ENCODE assay signal across 15 cellular contexts in the genomic region with DNA sequence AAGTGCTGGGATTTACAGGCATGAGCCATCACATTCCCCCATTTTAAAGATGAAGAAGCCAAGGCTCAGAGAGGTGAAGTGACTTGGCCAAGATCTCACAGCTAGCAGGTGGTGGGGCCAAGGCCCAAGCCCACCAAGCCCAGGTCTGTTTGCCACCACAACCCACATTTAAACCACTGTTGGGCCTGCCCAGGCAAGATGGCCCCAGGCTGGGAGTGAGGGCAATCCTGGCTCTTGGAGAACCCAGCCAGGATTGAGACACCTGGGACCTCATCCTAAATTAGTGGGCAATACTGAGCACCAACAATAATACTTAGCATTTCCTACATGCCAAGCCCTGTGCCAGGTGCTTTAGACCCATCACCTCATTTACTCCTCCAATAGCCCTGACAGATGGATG. TPM values are rescaled to one million over a fixed set of nuclear protein-coding genes. Genes with fewer than 3 reads are reported as not detected.
DNase-seq lines count a peak whose midpoint lies in the region; ATAC-seq, FAIRE-seq and TF ChIP-seq lines count a peak whose summit lies in the region.
"Had no signal": no experiment of that assay in that cellular context is flagged by ENCODE, and none has a peak within 500 bp of the region (broad histone marks: within the 10 kb centered on the region; RNA-seq: fewer than 3 reads in every experiment).

No MANE protein-coding gene starts in this region.

- CTCF ChIA-PET in H1 (lab: Charles Lee; ENCODE audit: partially characterized antibody), result interaction anchor here (1.0 to 9.3 kb wide), 7 partner anchors 8 to 73 kb away, joined by 3 to 92 read pairs (median 7); partner anchors contain the start of gene IGDCC3
- CTCF ChIA-PET in HepG2 (lab: Yijun Ruan, JAX; ENCODE audit: low intra/inter-chr PET ratio, low total read pairs), result no interaction called here

- H2BK5ac ChIP-seq in H1 (ENCODE audit: low read depth, low read length), result no peak overlapping the region

- H3K14ac ChIP-seq in H1 (ENCODE audit: insufficient read length), result no peak overlapping the region

- H2AFZ ChIP-seq in H1 (ENCODE audit: low read length) (no peak overlapping the region), HepG2 (ENCODE audit: low read length) (no peak overlapping the region)

- POLR2A ChIA-PET in H1 (lab: Charles Lee; ENCODE audit: partially characterized antibody) (interaction anchor here (1.9 to 9.2 kb wide), 4 partner anchors 7 to 67 kb away, joined by 6 to 59 read pairs (median 40); partner anchors contain the start of genes IGDCC3 and RNU5B-1), HepG2 (lab: Yijun Ruan, JAX) (interaction anchor here (1.3 kb wide), 1 partner anchor 45 kb away, joined by 3 read pairs; no protein-coding TSS in a partner anchor)
- POLR2A ChIA-PET in naive thymus-derived CD8-positive, alpha-beta T cell (lab: Charles Lee), result no interaction called here

- no peak for ATAC-seq in HepG2
- ATAC-seq in naive thymus-derived CD8-positive, alpha-beta T cell, result no peak

- peaks cover 57% of the 10 kb centered on the region for H3K4me1 Mint-ChIP-seq in type B pancreatic cell (ENCODE audit: unreplicated experiment)
- peaks cover 0 to 8% (median 2%) of the 10 kb centered on the region in 4 donors for H3K4me1 Mint-ChIP-seq in naive thymus-derived CD8-positive, alpha-beta T cell

- no peak overlapping the region for H3K27ac Mint-ChIP-seq in type B pancreatic cell
- H3K27ac Mint-ChIP-seq in naive thymus-derived CD8-positive, alpha-beta T cell, result no peak overlapping the region
- H3K27ac Mint-ChIP-seq: CD8-positive, alpha-beta memory T cell had no signal

- H3K4me2 ChIP-seq in H1 (ENCODE audit: insufficient read depth in 1 of 2, low read depth in 2 of 2, low read length in 2 of 2), result no peak overlapping the region
- H3K4me2 ChIP-seq in HepG2 (ENCODE audit: low read depth, low read length), result no peak overlapping the region

- H3K9me3 ChIP-seq in H1 (ENCODE audit: insufficient read depth in 2 of 2, low read depth in 1 of 2, low read length in 1 of 2) (no peaks in the 10 kb centered on the region), HepG2 (ENCODE audit: low read length) (no peaks in the 10 kb centered on the region), spleen (no peaks in the 10 kb centered on the region)
- H3K9me3 ChIP-seq: BLaER1 had no signal

- intact Hi-C loops in HepG2 (cut with micrococcal nuclease; ENCODE audit: unreplicated experiment) (no loop called here), spleen (cut with DNase I; ENCODE audit: low total_unique reads) (no loop called here)

- H2AK5ac ChIP-seq in H1 (ENCODE audit: low read depth, low read length), result no peak overlapping the region

- no peak overlapping the region for H4K8ac ChIP-seq in H1 (ENCODE audit: extremely low read depth, insufficient read depth, low read length)

- no peaks in the 10 kb centered on the region for H3K9me3 Mint-ChIP-seq in type B pancreatic cell
- no peaks in the 10 kb centered on the region for H3K9me3 Mint-ChIP-seq in naive thymus-derived CD8-positive, alpha-beta T cell
- H3K9me3 Mint-ChIP-seq: CD8-positive, alpha-beta memory T cell had no signal

- no peak overlapping the region for H3K4me3 ChIP-seq in H1 (ENCODE audit: extremely low read depth in 1 of 4, insufficient read depth in 2 of 4, low read depth in 3 of 4, low read length in 4 of 4)
- H3K4me3 ChIP-seq in HepG2 (replicated peaks in 1 of 3; ENCODE audit: insufficient read depth in 1 of 3, low read depth in 2 of 3, low read length in 3 of 3), result no peak overlapping the region
- H3K4me3 ChIP-seq in spleen, result no peak overlapping the region
- H3K4me3 ChIP-seq: BLaER1 had no signal

- TF ChIP-seq CTCF in H1 (IDR thresholded peaks at IDR 0.05; ENCODE audit: control extremely low read depth in 1 of 3, insufficient read depth in 1 of 3, low read depth in 1 of 3, low read length in 3 of 3) (no peak), HepG2 (CRISPR knock-in tag; IDR thresholded peaks at IDR 0.05) (no peak), spleen (IDR thresholded peaks at IDR 0.05 in 8 of 11, conservative IDR thresholded peaks at IDR 0.05 in 3 of 11) (no peak), type B pancreatic cell (conservative IDR thresholded peaks at IDR 0.05) (no peak)

- peaks cover 0 to 4% of the 10 kb centered on the region in 2 experiments for H4K20me1 ChIP-seq in H1 (replicated peaks in 1 of 2; ENCODE audit: control insufficient read depth in 1 of 2, insufficient read depth in 2 of 2, low read length in 2 of 2)
- no peaks in the 10 kb centered on the region for H4K20me1 ChIP-seq in HepG2 (ENCODE audit: insufficient read depth, low read length)

- H3K18ac ChIP-seq in H1 (ENCODE audit: extremely low read depth, low read length), result no peak overlapping the region

- H3K27me3 Mint-ChIP-seq in type B pancreatic cell, result peaks cover 5% of the 10 kb centered on the region
- H3K27me3 Mint-ChIP-seq in naive thymus-derived CD8-positive, alpha-beta T cell, result peaks cover 18 to 33% (median 27%) of the 10 kb centered on the region in 5 donors

- TF ChIP-seq POLR2A in H1 (IDR thresholded peaks at IDR 0.05; ENCODE audit: control extremely low read depth in 1 of 2, low read depth in 2 of 2, low read length in 2 of 2) (no peak), HepG2 (IDR thresholded peaks at IDR 0.05; ENCODE audit: insufficient read depth in 1 of 2, low read depth in 2 of 2, low read length in 2 of 2) (no peak), spleen (IDR thresholded peaks at IDR 0.05) (no peak)

- H3K36me3 ChIP-seq in H1 (ENCODE audit: control insufficient read depth in 2 of 4, insufficient read depth in 4 of 4, low read length in 3 of 4) (peaks cover 0 to 14% (median 5%) of the 10 kb centered on the region in 4 experiments; a peak in 4 of 8 replicates), HepG2 (replicated peaks in 1 of 2; ENCODE audit: control insufficient read depth in 1 of 2, insufficient read depth in 2 of 2, low read length in 2 of 2) (peaks cover 14 to 48% of the 10 kb centered on the region in 2 experiments; a peak in 4 of 5 replicates), spleen (no peaks in the 10 kb centered on the region)
- H3K36me3 ChIP-seq: BLaER1 had no signal

- no peak overlapping the region for H4K5ac ChIP-seq in H1 (ENCODE audit: insufficient read length, low read depth, low read length)

- 0 out of 2 replicates have a peak overlapping the region, but pooled peaks have one; percentile 36 for H2BK20ac ChIP-seq in H1 (ENCODE audit: low read length)

- H3K56ac ChIP-seq in H1 (replicated peaks; ENCODE audit: insufficient read length, low read depth, low read length), result no peak overlapping the region

- H3K27ac ChIP-seq in H1 (ENCODE audit: low read depth, low read length) (no peak overlapping the region), HepG2 (ENCODE audit: extremely low read length, insufficient read depth, low read length) (no peak overlapping the region), spleen (no peak overlapping the region)
- H3K27ac ChIP-seq: BLaER1 had no signal

- H2BK120ac ChIP-seq in H1 (replicated peaks; ENCODE audit: low read depth, low read length), result no peak overlapping the region

- no peak overlapping the region for H4K91ac ChIP-seq in H1 (replicated peaks; ENCODE audit: insufficient read length, low read length)

- peaks cover 16% of the 10 kb centered on the region for H3K36me3 Mint-ChIP-seq in type B pancreatic cell
- no peaks in the 10 kb centered on the region for H3K36me3 Mint-ChIP-seq in naive thymus-derived CD8-positive, alpha-beta T cell
- H3K36me3 Mint-ChIP-seq: CD8-positive, alpha-beta memory T cell had no signal

- H3K4ac ChIP-seq in H1 (replicated peaks; ENCODE audit: insufficient read length, low read depth, low read length), result no peak overlapping the region

- no peak overlapping the region for H3K23ac ChIP-seq in H1 (ENCODE audit: insufficient read length)

- peaks cover 0 to 16% of the 10 kb centered on the region in 2 experiments; a peak in 1 of 4 replicates for H3K79me2 ChIP-seq in H1 (ENCODE audit: control insufficient read depth in 1 of 2, insufficient read depth in 2 of 2, low read length in 2 of 2)
- peaks cover 48% of the 10 kb centered on the region for H3K79me2 ChIP-seq in HepG2 (ENCODE audit: insufficient read depth, low read length)

- in situ Hi-C loops in HepG2 (cut with HindIII; ENCODE audit: extremely low pct_ligation_motif_present, low pct_unique_long_range_greater_than_20kb), result no loop called here

- H3K27me3 ChIP-seq in H1 (replicated peaks in 1 of 4; ENCODE audit: control insufficient read depth in 3 of 4, extremely low read depth in 1 of 4, insufficient read depth in 3 of 4, low read length in 3 of 4), result peaks cover 0 to 8% (median 4%) of the 10 kb centered on the region in 4 experiments; a peak in 5 of 7 replicates
- H3K27me3 ChIP-seq in HepG2 (ENCODE audit: control insufficient read depth in 1 of 2, insufficient read depth in 2 of 2, low read length in 2 of 2), result no peaks in the 10 kb centered on the region
- H3K27me3 ChIP-seq in spleen (replicated peaks in 1 of 7), result peaks cover 0 to 50% (median 15%) of the 10 kb centered on the region in 7 donors

- H2BK15ac ChIP-seq in H1 (ENCODE audit: low read length), result peak overlapping the region; percentile 47; the same call in 1 of the 2 replicates

- peak; percentile 8 for DNase-seq in activated effector memory CD4-positive, alpha-beta T cell treated with anti-CD3 and anti-CD28 coated beads, Interleukin-2, amount 50 U/mL, for 16 hours
- DNase-seq in activated effector memory CD4-positive, alpha-beta T cell treated with Interleukin-2 at 50 U/mL for 16 hours, result no peak
- DNase-seq in H1 (ENCODE audit: low read depth in 1 of 2, low spot score in 2 of 2) (no peak), HepG2 (ENCODE audit: low spot score) (no peak), spleen (peak; percentile 18), type B pancreatic cell (ENCODE audit: extremely low spot score, unreplicated experiment) (no peak), germinal center (ENCODE audit: low spot score) (no peak)
- DNase-seq in naive thymus-derived CD8-positive, alpha-beta T cell, result no peak
- DNase-seq: 8988T; AML-193; CD8-positive, alpha-beta memory T cell; DMS 273 treated with DMSO at 0.1 percent for 48 hours had no signal

- H3K79me1 ChIP-seq in H1 (ENCODE audit: low read depth, low read length), result no peaks in the 10 kb centered on the region; the same call in 1 of the 2 replicates

- TF ChIP-seq RAD21 in H1 (IDR thresholded peaks at IDR 0.05 in 1 of 2, conservative IDR thresholded peaks at IDR 0.05 in 1 of 2; ENCODE audit: low read depth in 2 of 2, low read length in 2 of 2) (no peak), HepG2 (CRISPR knock-in tag; IDR thresholded peaks at IDR 0.05) (no peak)

- FAIRE-seq in H1 (lab: Jason Lieb, UNC), result no peak
- FAIRE-seq in HepG2 (lab: Jason Lieb, UNC), result no peak
- FAIRE-seq: H54 had no signal

- H3K4me3 Mint-ChIP-seq in type B pancreatic cell, result no peak overlapping the region
- H3K4me3 Mint-ChIP-seq in naive thymus-derived CD8-positive, alpha-beta T cell, result no peak overlapping the region
- H3K4me3 Mint-ChIP-seq: CD8-positive, alpha-beta memory T cell had no signal

- no TSS peak for BruUV-seq in HepG2 (replicated peaks; lab: Mats Ljungman, UMichigan)

- H2BK12ac ChIP-seq in H1 (ENCODE audit: low read depth, low read length), result no peak overlapping the region

- TF ChIP-seq EP300 in H1 (IDR thresholded peaks at IDR 0.05; ENCODE audit: borderline replicate concordance in 1 of 2, low read depth in 2 of 2, low read length in 2 of 2) (no peak), HepG2 (IDR thresholded peaks at IDR 0.05; ENCODE audit: low read depth in 2 of 2, low read length in 2 of 2) (no peak), HepG2 (CRISPR knock-in tag; IDR thresholded peaks at IDR 0.05; ENCODE audit: borderline replicate concordance) (no peak)

- H3K9ac ChIP-seq in H1 (replicated peaks in 1 of 4; ENCODE audit: extremely low read depth in 1 of 4, low read depth in 3 of 4, low read length in 3 of 4), result no peak overlapping the region; a peak in 1 of 7 replicates
- H3K9ac ChIP-seq in HepG2 (ENCODE audit: insufficient read depth, low read depth, low read length), result no peak overlapping the region
- H3K9ac ChIP-seq: BLaER1 had no signal

- no peaks in the 10 kb centered on the region; the same call in 1 of the 2 replicates for H3K23me2 ChIP-seq in H1 (ENCODE audit: low read depth, low read length)

- H3K4me1 ChIP-seq in H1 (replicated peaks in 1 of 4; ENCODE audit: control insufficient read depth in 3 of 4, insufficient read depth in 4 of 4, low read length in 3 of 4) (peaks cover 20 to 40% (median 33%) of the 10 kb centered on the region in 4 experiments), HepG2 (ENCODE audit: insufficient read depth, low read length) (peaks cover 88% of the 10 kb centered on the region), spleen (peaks cover 0 to under 1% (median 0%) of the 10 kb centered on the region in 6 donors)

RNA-seq across cellular contexts. Expression of gene IGDCC3, which starts 6.9 kb away (rescaled TPM):
- total RNA-seq in H1 (2021; fragmentation: NEBNext Ultra II Directional; extraction: Animal tissue kit (Norgen Biotek cat#: 25700)), result 45.7 and 45.9 TPM in 2 replicates
- polyA plus RNA-seq in H1 (2011; rRNA removed), result 26.8 and 42.3 TPM in 2 replicates
- 23.3 TPM for polyA plus RNA-seq in H1 (2011; cell fraction: cytosol; rRNA removed)
- polyA plus RNA-seq in H1 (2011; cell fraction: nucleus; rRNA removed), result 49.4 TPM
- polyA plus RNA-seq in H1 (2012, experiment 1 of 2), result 26.5 to 37.1 TPM (median 35.2 TPM) in 4 replicates
- 29.5 TPM for polyA plus RNA-seq in H1 (2012, experiment 2 of 2)
- 57.5 TPM for polyA plus RNA-seq in H1 (2013, experiment 1 of 2)
- 60.3 TPM for polyA plus RNA-seq in H1 (2013, experiment 2 of 2)
- 22.4 and 28.5 TPM in 2 replicates for polyA minus RNA-seq in H1 (2011; rRNA and poly(A)+ RNA removed)
- 26.4 TPM for polyA minus RNA-seq in H1 (2011; cell fraction: cytosol; rRNA and poly(A)+ RNA removed)
- 23.6 TPM for polyA minus RNA-seq in H1 (2011; cell fraction: nucleus; rRNA and poly(A)+ RNA removed)
- total RNA-seq in HepG2 (2016; rRNA removed; fragmentation: Illumina TruSeq; extraction: Trizol), result 31.2 and 51.8 TPM in 2 replicates
- total RNA-seq in HepG2 (2016; cell fraction: cytosol; rRNA removed; fragmentation: Illumina TruSeq; extraction: Trizol; ENCODE audit: low read depth), result 9.5 and 9.8 TPM in 2 replicates
- total RNA-seq in HepG2 (2016; cell fraction: insoluble cytoplasmic fraction; rRNA removed; fragmentation: Illumina TruSeq; extraction: Trizol), result 29.4 and 52.8 TPM in 2 replicates
- 40.5 and 40.6 TPM in 2 replicates for total RNA-seq in HepG2 (2016; cell fraction: membrane; rRNA removed; fragmentation: Illumina TruSeq; extraction: Trizol)
- 59.8 and 72.1 TPM in 2 replicates for total RNA-seq in HepG2 (2016; cell fraction: nucleus; rRNA removed; fragmentation: Illumina TruSeq; extraction: Trizol)
- 30.1 and 35.7 TPM in 2 replicates for polyA plus RNA-seq in HepG2 (2011; rRNA removed)
- polyA plus RNA-seq in HepG2 (2011; cell fraction: cytosol; rRNA removed), result 21.8 and 38.4 TPM in 2 replicates
- polyA plus RNA-seq in HepG2 (2011; cell fraction: nucleus; rRNA removed), result 46.7 and 64.4 TPM in 2 replicates
- 27.1 and 28.5 TPM in 2 replicates for polyA plus RNA-seq in HepG2 (2012)
- polyA plus RNA-seq in HepG2 (2016; cell fraction: cytosol; fragmentation: Illumina TruSeq; extraction: Trizol; ENCODE audit: low read depth), result 14.9 and 15.4 TPM in 2 replicates
- polyA plus RNA-seq in HepG2 (2016; cell fraction: insoluble cytoplasmic fraction; fragmentation: Illumina TruSeq; extraction: Trizol; ENCODE audit: low read depth), result 40.4 and 49.0 TPM in 2 replicates
- 39.5 and 45.0 TPM in 2 replicates for polyA plus RNA-seq in HepG2 (2016; cell fraction: membrane; fragmentation: Illumina TruSeq; extraction: Trizol; ENCODE audit: low read depth)
- polyA plus RNA-seq in HepG2 (2016; cell fraction: nucleus; fragmentation: Illumina TruSeq; extraction: Trizol; ENCODE audit: insufficient read depth, low read depth), result 130 and 131 TPM in 2 replicates
- 0.07 and 131 TPM in 2 replicates for polyA minus RNA-seq in HepG2 (2011; rRNA and poly(A)+ RNA removed; ENCODE audit: low replicate concordance)
- polyA minus RNA-seq in HepG2 (2011; cell fraction: cytosol; rRNA and poly(A)+ RNA removed), result 57.3 and 61.0 TPM in 2 replicates
- polyA minus RNA-seq in HepG2 (2011; cell fraction: nucleus; rRNA and poly(A)+ RNA removed), result 23.1 and 27.6 TPM in 2 replicates
- under 1 TPM in 1 of 7 donors, not detected in 6; 0.34 TPM for total RNA-seq in spleen
- under 1 TPM in 2 of 3 donors, not detected in 1; 0.03 TPM for polyA plus RNA-seq in spleen
- total RNA-seq in type B pancreatic cell (ENCODE audit: low replicate concordance), result 18.8 and 169 TPM in 2 replicates
- total RNA-seq in naive thymus-derived CD8-positive, alpha-beta T cell, result not detected
- not detected for polyA plus RNA-seq in naive thymus-derived CD8-positive, alpha-beta T cell
- total RNA-seq: CD8-positive, alpha-beta memory T cell; Daoy had no signal
- polyA plus RNA-seq: CD8-positive, alpha-beta memory T cell had no signal

RNA-seq across cellular contexts. Expression of gene IGDCC4, which starts 51.9 kb away (rescaled TPM):
- total RNA-seq in H1 (2021; fragmentation: NEBNext Ultra II Directional; extraction: Animal tissue kit (Norgen Biotek cat#: 25700)), result 7.7 and 7.8 TPM in 2 replicates
- polyA plus RNA-seq in H1 (2011; rRNA removed), result 10.3 and 12.7 TPM in 2 replicates
- polyA plus RNA-seq in H1 (2011; cell fraction: cytosol; rRNA removed), result 11.8 TPM
- polyA plus RNA-seq in H1 (2011; cell fraction: nucleus; rRNA removed), result 32.6 TPM
- polyA plus RNA-seq in H1 (2012, experiment 1 of 2), result 9.5 to 12.6 TPM (median 11.6 TPM) in 4 replicates
- 4.2 TPM for polyA plus RNA-seq in H1 (2012, experiment 2 of 2)
- 4.7 TPM for polyA plus RNA-seq in H1 (2013, experiment 1 of 2)
- 4.3 TPM for polyA plus RNA-seq in H1 (2013, experiment 2 of 2)
- 11.4 and 13.0 TPM in 2 replicates for polyA minus RNA-seq in H1 (2011; rRNA and poly(A)+ RNA removed)
- 6.8 TPM for polyA minus RNA-seq in H1 (2011; cell fraction: cytosol; rRNA and poly(A)+ RNA removed)
- 14.2 TPM for polyA minus RNA-seq in H1 (2011; cell fraction: nucleus; rRNA and poly(A)+ RNA removed)
- total RNA-seq in HepG2 (2016; rRNA removed; fragmentation: Illumina TruSeq; extraction: Trizol), result 0.87 and 1.1 TPM in 2 replicates
- total RNA-seq in HepG2 (2016; cell fraction: cytosol; rRNA removed; fragmentation: Illumina TruSeq; extraction: Trizol; ENCODE audit: low read depth), result 0.09 and 0.30 TPM in 2 replicates
- 0.76 and 0.89 TPM in 2 replicates for total RNA-seq in HepG2 (2016; cell fraction: insoluble cytoplasmic fraction; rRNA removed; fragmentation: Illumina TruSeq; extraction: Trizol)
- total RNA-seq in HepG2 (2016; cell fraction: membrane; rRNA removed; fragmentation: Illumina TruSeq; extraction: Trizol), result 0.46 and 0.55 TPM in 2 replicates
- 1.1 and 1.5 TPM in 2 replicates for total RNA-seq in HepG2 (2016; cell fraction: nucleus; rRNA removed; fragmentation: Illumina TruSeq; extraction: Trizol)
- 0.39 and 0.55 TPM in 2 replicates for polyA plus RNA-seq in HepG2 (2011; rRNA removed)
- polyA plus RNA-seq in HepG2 (2011; cell fraction: cytosol; rRNA removed), result 0.42 and 0.45 TPM in 2 replicates
- polyA plus RNA-seq in HepG2 (2011; cell fraction: nucleus; rRNA removed), result 1.8 and 2.0 TPM in 2 replicates
- 0.30 and 0.49 TPM in 2 replicates for polyA plus RNA-seq in HepG2 (2012)
- 0.12 and 0.17 TPM in 2 replicates for polyA plus RNA-seq in HepG2 (2016; cell fraction: cytosol; fragmentation: Illumina TruSeq; extraction: Trizol; ENCODE audit: low read depth)
- 1.1 and 1.3 TPM in 2 replicates for polyA plus RNA-seq in HepG2 (2016; cell fraction: insoluble cytoplasmic fraction; fragmentation: Illumina TruSeq; extraction: Trizol; ENCODE audit: low read depth)
- polyA plus RNA-seq in HepG2 (2016; cell fraction: membrane; fragmentation: Illumina TruSeq; extraction: Trizol; ENCODE audit: low read depth), result 0.44 and 0.58 TPM in 2 replicates
- polyA plus RNA-seq in HepG2 (2016; cell fraction: nucleus; fragmentation: Illumina TruSeq; extraction: Trizol; ENCODE audit: insufficient read depth, low read depth), result 2.5 and 2.7 TPM in 2 replicates
- polyA minus RNA-seq in HepG2 (2011; rRNA and poly(A)+ RNA removed; ENCODE audit: low replicate concordance), result 0.56 and 0.68 TPM in 2 replicates
- polyA minus RNA-seq in HepG2 (2011; cell fraction: cytosol; rRNA and poly(A)+ RNA removed), result 0.59 and 0.79 TPM in 2 replicates
- polyA minus RNA-seq in HepG2 (2011; cell fraction: nucleus; rRNA and poly(A)+ RNA removed), result 0.64 and 1.5 TPM in 2 replicates
- 1 to 10 TPM in 2 of 7 donors, under 1 TPM in 5; 0.13 to 2.8 (median 0.75) TPM for total RNA-seq in spleen
- polyA plus RNA-seq in spleen, result 1 to 10 TPM in 2 of 3 donors, under 1 TPM in 1; 0.58 to 1.2 (median 1.0) TPM
- 2.4 and 17.1 TPM in 2 replicates for total RNA-seq in type B pancreatic cell (ENCODE audit: low replicate concordance)
- total RNA-seq in naive thymus-derived CD8-positive, alpha-beta T cell, result under 1 TPM; 0.08 to 0.14 TPM
- under 1 TPM in 1 of 3 donors, not detected in 2; 0.12 TPM for polyA plus RNA-seq in naive thymus-derived CD8-positive, alpha-beta T cell
- polyA plus RNA-seq: CD8-positive, alpha-beta memory T cell had no signal

Comparison
In these comparisons a context has a peak if more than half of its experiments do, and no peak if none do; other contexts are left out.
1. DNase-seq: peak in activated effector memory CD4-positive, alpha-beta T cell treated with anti-CD3 and anti-CD28 coated beads, Interleukin-2, amount 50 U/mL, for 16 hours (single experiment) and spleen (single experiment); none in activated effector memory CD4-positive, alpha-beta T cell treated with Interleukin-2 at 50 U/mL for 16 hours (single experiment), H1 (0 of 2), HepG2 (single experiment), type B pancreatic cell (single experiment), germinal center (single experiment) and naive thymus-derived CD8-positive, alpha-beta T cell (0 of 10).
2. RNA of gene IGDCC3, which starts 6.9 kb away (total RNA-seq): 18.8 to 169 TPM in type B pancreatic cell, 9.5 to 72.1 TPM in HepG2 and 45.7 to 45.9 TPM in H1; 0.34 TPM in spleen and not detected in naive thymus-derived CD8-positive, alpha-beta T cell; every median in the first group is over 4 times any median in the second.